ENCODE assay signal across 8 cellular contexts in genomic region chr2:7427293-7428060, GRCh38.
A peak's percentile ranks its signal among the peaks of the same experiment; 100 is the strongest.
DNase-seq lines count a peak whose midpoint lies in the region; ATAC-seq and TF ChIP-seq lines count a peak whose summit lies in the region.

No MANE protein-coding gene starts in this region.

- H3K27ac Mint-ChIP-seq in activated CD4-positive, alpha-beta memory T cell treated with anti-CD3 and anti-CD28 coated beads, Interleukin-2, amount 10 ng/mL, durations not matched to agents 7 days and 5 days, result peak overlapping the region; percentile 59

- ATAC-seq in HG03439 (IDR thresholded peaks at IDR 0.05; ENCODE audit: unreplicated experiment), result no peak
- no peak for ATAC-seq in HG03571 (IDR thresholded peaks at IDR 0.05; ENCODE audit: unreplicated experiment)

- no peak overlapping the region for H3K4me3 ChIP-seq in HFF-Myc (replicated peaks; ENCODE audit: low read depth, low read length)

- peak; percentile 53 for TF ChIP-seq CTCF in HFF-Myc (IDR thresholded peaks at IDR 0.05; ENCODE audit: low read depth, low read length, missing control alignments)

- CTCF ChIA-PET in activated CD4-positive, alpha-beta memory T cell treated with anti-CD3 and anti-CD28 coated beads, Interleukin-2, amount 10 ng/mL, durations not matched to agents 7 days and 5 days (lab: Charles Lee), result interaction anchor here (0.5 to 3.9 kb wide), 31 partner anchors 10 to 1336 kb away, joined by 3 to 31 read pairs (median 3); no protein-coding TSS in a partner anchor

- H3K4me3 Mint-ChIP-seq in activated CD4-positive, alpha-beta memory T cell treated with anti-CD3 and anti-CD28 coated beads, Interleukin-2, amount 10 ng/mL, durations not matched to agents 7 days and 5 days, result peak overlapping the region; percentile 35

- POLR2A ChIA-PET in activated CD4-positive, alpha-beta memory T cell treated with anti-CD3 and anti-CD28 coated beads, Interleukin-2, amount 10 ng/mL, durations not matched to agents 7 days and 5 days (lab: Charles Lee), result interaction anchor here (0.6 to 4.5 kb wide), 11 partner anchors 23 to 1257 kb away, joined by 3 to 51 read pairs (median 7); partner anchors contain the start of gene ID2

- peaks cover 43% of the 10 kb centered on the region for H3K4me1 Mint-ChIP-seq in activated CD4-positive, alpha-beta memory T cell treated with anti-CD3 and anti-CD28 coated beads, Interleukin-2, amount 10 ng/mL, durations not matched to agents 7 days and 5 days

- peak; percentile 51 for DNase-seq in D341Med (ENCODE audit: low spot score)
- DNase-seq in HFF-Myc (ENCODE audit: extremely low read depth, low read depth), result no peak
- peak; percentile 87 for DNase-seq in NCI-H345 treated with DMSO at 0.1 percent for 48 hours (lab: John Stamatoyannopoulos, UW; ENCODE audit: unreplicated experiment)
- no peak for DNase-seq in activated CD4-positive, alpha-beta memory T cell treated with anti-CD3 and anti-CD28 coated beads, Interleukin-2, amount 10 ng/mL, durations not matched to agents 7 days and 5 days
- DNase-seq in foreskin melanocyte, result peak; percentile 44
- DNase-seq in pons (ENCODE audit: low spot score), result peak; percentile 69

- peaks cover 6% of the 10 kb centered on the region for H3K9me3 Mint-ChIP-seq in activated CD4-positive, alpha-beta memory T cell treated with anti-CD3 and anti-CD28 coated beads, Interleukin-2, amount 10 ng/mL, durations not matched to agents 7 days and 5 days

- peaks cover 5% of the 10 kb centered on the region for H3K27me3 Mint-ChIP-seq in activated CD4-positive, alpha-beta memory T cell treated with anti-CD3 and anti-CD28 coated beads, Interleukin-2, amount 10 ng/mL, durations not matched to agents 7 days and 5 days

- H3K36me3 Mint-ChIP-seq in activated CD4-positive, alpha-beta memory T cell treated with anti-CD3 and anti-CD28 coated beads, Interleukin-2, amount 10 ng/mL, durations not matched to agents 7 days and 5 days (ENCODE audit: low read depth), result peaks cover 4% of the 10 kb centered on the region

Comparison
In these comparisons a context has a peak if more than half of its experiments do, and no peak if none do; other contexts are left out.
1. DNase-seq: peak in D341Med (single experiment), NCI-H345 treated with DMSO at 0.1 percent for 48 hours (single experiment), foreskin melanocyte (single experiment) and pons (single experiment); none in HFF-Myc (single experiment) and activated CD4-positive, alpha-beta memory T cell treated with anti-CD3 and anti-CD28 coated beads, Interleukin-2, amount 10 ng/mL, durations not matched to agents 7 days and 5 days (single experiment).